Comparison of ENCODE assay signal across 25 cellular contexts in genomic region chr3:23240386-23240785, GRCh38.
"Had no signal": no experiment of that assay in that cellular context is flagged by ENCODE, and none has a peak within 500 bp of the region (broad histone marks: within the 10 kb centered on the region; RNA-seq: fewer than 3 reads in every experiment).

No MANE protein-coding gene starts in this region.

- H3K9me3 Mint-ChIP-seq: activated CD4-positive, alpha-beta memory T cell treated with anti-CD3 and anti-CD28 coated beads, Interleukin-2, amount 10 ng/mL, durations not matched to agents 7 days and 5 days; activated CD4-positive, alpha-beta T cell treated with anti-CD3 and anti-CD28 coated beads, Interleukin-2, amount 10 ng/mL, durations not matched to agents 24 days and 14 days; activated naive CD8-positive, alpha-beta T cell treated with anti-CD3 and anti-CD28 coated beads, Interleukin-2, amount 50 U/mL, for 24 hours; endodermal cell; nephron had no signal

- H3K4me3 Mint-ChIP-seq: activated CD4-positive, alpha-beta memory T cell treated with anti-CD3 and anti-CD28 coated beads, Interleukin-2, amount 10 ng/mL, durations not matched to agents 7 days and 5 days; activated CD4-positive, alpha-beta T cell treated with anti-CD3 and anti-CD28 coated beads, Interleukin-2, amount 10 ng/mL, durations not matched to agents 24 days and 14 days; activated naive CD8-positive, alpha-beta T cell treated with anti-CD3 and anti-CD28 coated beads, Interleukin-2, amount 50 U/mL, for 24 hours; activated T-cell treated with anti-CD3 and anti-CD28 coated beads, Interleukin-2, amount 50 U/mL, for 72 hours; endodermal cell; nephron had no signal

- H3K36me3 ChIP-seq: ascending aorta, brain microvascular endothelial cell, esophagus squamous epithelium, gastroesophageal sphincter, neutrophil, ovary, right atrium auricular region, spleen, tibial artery had no signal

- H3K27ac ChIP-seq: ascending aorta, brain microvascular endothelial cell, esophagus squamous epithelium, gastroesophageal sphincter, neutrophil, ovary, psoas muscle, right atrium auricular region, spleen, tibial artery had no signal

- H3K27me3 Mint-ChIP-seq: activated CD4-positive, alpha-beta memory T cell treated with anti-CD3 and anti-CD28 coated beads, Interleukin-2, amount 10 ng/mL, durations not matched to agents 7 days and 5 days; activated CD4-positive, alpha-beta T cell treated with anti-CD3 and anti-CD28 coated beads, Interleukin-2, amount 10 ng/mL, durations not matched to agents 24 days and 14 days; activated naive CD8-positive, alpha-beta T cell treated with anti-CD3 and anti-CD28 coated beads, Interleukin-2, amount 50 U/mL, for 24 hours had no signal

- H3K27ac Mint-ChIP-seq: activated CD4-positive, alpha-beta memory T cell treated with anti-CD3 and anti-CD28 coated beads, Interleukin-2, amount 10 ng/mL, durations not matched to agents 7 days and 5 days; activated CD4-positive, alpha-beta T cell treated with anti-CD3 and anti-CD28 coated beads, Interleukin-2, amount 10 ng/mL, durations not matched to agents 24 days and 14 days; activated naive CD8-positive, alpha-beta T cell treated with anti-CD3 and anti-CD28 coated beads, Interleukin-2, amount 50 U/mL, for 24 hours; activated T-cell treated with anti-CD3 and anti-CD28 coated beads, Interleukin-2, amount 50 U/mL, for 72 hours; endodermal cell; nephron had no signal

- H3K27me3 ChIP-seq: ascending aorta, brain microvascular endothelial cell, esophagus squamous epithelium, gastroesophageal sphincter, neutrophil, ovary, right atrium auricular region, spleen, tibial artery had no signal

- H3K4me1 ChIP-seq: right atrium auricular region had no signal

- H3K4me3 ChIP-seq: ascending aorta, esophagus squamous epithelium, gastroesophageal sphincter, ovary, psoas muscle, right atrium auricular region, spleen, tibial artery had no signal

- H3K4me1 Mint-ChIP-seq: activated CD4-positive, alpha-beta memory T cell treated with anti-CD3 and anti-CD28 coated beads, Interleukin-2, amount 10 ng/mL, durations not matched to agents 7 days and 5 days; endodermal cell had no signal

- H3K9me3 ChIP-seq: ascending aorta, esophagus squamous epithelium, gastroesophageal sphincter, neutrophil, ovary, psoas muscle, right atrium auricular region, spleen, tibial artery had no signal

- DNase-seq: activated CD4-positive, alpha-beta memory T cell treated with anti-CD3 and anti-CD28 coated beads, Interleukin-2, amount 10 ng/mL, durations not matched to agents 7 days and 5 days; activated CD4-positive, alpha-beta T cell treated with anti-CD3 and anti-CD28 coated beads, Interleukin-2, amount 10 ng/mL, durations not matched to agents 24 days and 14 days; activated effector memory CD4-positive, alpha-beta T cell treated with Interleukin-2 at 50 U/mL for 16 hours; activated naive CD4-positive, alpha-beta T cell treated with anti-CD3 and anti-CD28 coated beads, Interleukin-2, amount 50 U/mL, for 16 hours; activated naive CD8-positive, alpha-beta T cell treated with anti-CD3 and anti-CD28 coated beads, Interleukin-2, amount 50 U/mL, for 24 hours; activated T-cell treated with anti-CD3 and anti-CD28 coated beads, Interleukin-2, amount 50 U/mL, for 72 hours; brain microvascular endothelial cell; central memory CD4-positive, alpha-beta T cell; endodermal cell; esophagus squamous epithelium; head of caudate nucleus; islet precursor cell; left cardiac atrium; ovary; psoas muscle; spleen; stimulated activated CD4-positive, alpha-beta T cell treated with anti-CD3 and anti-CD28 coated beads, Interleukin-4, amount 100 ng/mL, for 1 hour; stimulated activated naive CD4-positive, alpha-beta T cell; tibial artery had no signal

- ATAC-seq: activated CD4-positive, CD25-positive, alpha-beta regulatory T cell treated with anti-CD3 and anti-CD28 coated beads, Interleukin-2, amount 50 U/mL, for 24 hours; activated naive CD8-positive, alpha-beta T cell treated with anti-CD3 and anti-CD28 coated beads, Interleukin-2, amount 50 U/mL, for 24 hours; activated T-cell treated with anti-CD3 and anti-CD28 coated beads, Interleukin-2, amount 50 U/mL, for 72 hours; gastroesophageal sphincter; left cardiac atrium had no signal
